In the genomic region with DNA sequence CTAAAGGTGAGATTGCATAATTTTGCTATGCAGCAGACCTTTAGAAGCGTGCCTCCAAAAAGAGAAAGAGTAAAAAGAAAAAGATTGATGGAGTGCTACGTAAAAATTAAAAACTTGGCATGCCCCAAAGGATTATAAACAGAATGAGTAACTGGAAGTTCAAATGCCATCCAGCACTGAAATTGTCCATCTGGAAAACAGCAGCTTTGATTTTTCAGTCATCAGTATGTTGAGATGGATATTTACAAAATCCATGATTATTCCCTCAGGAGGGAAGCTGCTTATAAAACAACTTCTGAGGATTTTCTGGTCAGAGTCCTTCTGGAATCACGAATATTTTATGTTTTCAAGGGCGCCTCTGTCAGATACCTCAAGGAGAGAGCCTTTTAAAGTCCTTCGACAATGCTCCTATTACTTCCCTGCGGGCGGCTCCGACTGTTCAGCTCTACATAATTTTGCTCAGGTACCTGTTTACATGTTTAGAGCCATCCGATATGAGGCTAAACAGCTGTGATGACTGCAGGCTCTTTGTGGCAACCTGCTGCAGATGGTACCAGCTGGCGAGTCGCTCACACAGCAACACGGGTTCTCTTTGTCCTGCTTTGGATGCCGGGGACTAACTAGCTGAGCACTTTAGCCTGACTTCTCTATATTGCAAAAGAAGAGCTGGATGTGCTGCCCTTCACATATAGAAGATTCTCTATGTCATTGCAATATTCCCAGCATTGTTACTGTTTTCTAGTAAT, we compare ENCODE assay signal across 18 cellular contexts.
DNase-seq lines count a peak whose midpoint lies in the region; ATAC-seq lines count a peak whose summit lies in the region.
"Had no signal": no experiment of that assay in that cellular context is flagged by ENCODE, and none has a peak within 500 bp of the region (broad histone marks: within the 10 kb centered on the region; RNA-seq: fewer than 3 reads in every experiment).

No MANE protein-coding gene starts in this region.

- ATAC-seq in activated CD4-positive, CD25-positive, alpha-beta regulatory T cell treated with anti-CD3 and anti-CD28 coated beads, Interleukin-2, amount 50 U/mL, for 24 hours: no peak
- ATAC-seq: activated CD8-positive, alpha-beta T cell treated with anti-CD3 and anti-CD28 coated beads, Interleukin-2, amount 10 ng/mL, durations not matched to agents 7 days and 5 days; natural killer cell treated with Interleukin-12 subunit alpha and Interleukin-12 subunit beta and Interleukin-15 and Interleukin-18, amount 100 ng/mL, for 72 hours; stimulated activated naive B cell treated with anti-CD40 and anti-IgM and Interleukin-4, amounts not matched to agents 10 μg/mL and 1 μg/mL and 100 μg/mL, for 72 hours had no signal

- peak; percentile 44 for DNase-seq in Ammon's horn (ENCODE audit: low spot score)
- DNase-seq in NCI-H2171 treated with DMSO at 0.1 percent for 48 hours (lab: John Stamatoyannopoulos, UW): peak; percentile 86
- DNase-seq in fibroblast of peridontal ligament (ENCODE audit: extremely low read depth): peak; percentile 57
- DNase-seq in pons (ENCODE audit: low spot score): peak; percentile 80
- DNase-seq in NCI-H1048 (lab: John Stamatoyannopoulos, UW): no peak
- no peak for DNase-seq in NCI-H446 treated with DMSO at 0.1 percent for 48 hours (lab: John Stamatoyannopoulos, UW)
- no peak for DNase-seq in NCI-H2029 (lab: John Stamatoyannopoulos, UW)
- DNase-seq: activated B cell treated with CpG ODN at 0.5 μM for 24 hours; activated CD8-positive, alpha-beta T cell treated with anti-CD3 and anti-CD28 coated beads, Interleukin-2, amount 10 ng/mL, durations not matched to agents 7 days and 5 days; HCEC 1CT; immature natural killer cell; KG1; NCI-H1092; SHP77 treated with DMSO at 0.1 percent for 48 hours; spleen; stimulated activated naive B cell treated with anti-CD40 and anti-IgM and Interleukin-4, amounts not matched to agents 10 μg/mL and 1 μg/mL and 100 μg/mL, for 72 hours had no signal

Comparison
In these comparisons a context has a peak if more than half of its experiments do, and no peak if none do; other contexts are left out.
1. DNase-seq: peak in Ammon's horn (single experiment), NCI-H2171 treated with DMSO at 0.1 percent for 48 hours (single experiment), fibroblast of peridontal ligament (single experiment) and pons (single experiment); none in NCI-H1048 (single experiment), NCI-H446 treated with DMSO at 0.1 percent for 48 hours (single experiment) and NCI-H2029 (single experiment).